8 cellular contexts compared by ENCODE assay signal in the genomic region with DNA sequence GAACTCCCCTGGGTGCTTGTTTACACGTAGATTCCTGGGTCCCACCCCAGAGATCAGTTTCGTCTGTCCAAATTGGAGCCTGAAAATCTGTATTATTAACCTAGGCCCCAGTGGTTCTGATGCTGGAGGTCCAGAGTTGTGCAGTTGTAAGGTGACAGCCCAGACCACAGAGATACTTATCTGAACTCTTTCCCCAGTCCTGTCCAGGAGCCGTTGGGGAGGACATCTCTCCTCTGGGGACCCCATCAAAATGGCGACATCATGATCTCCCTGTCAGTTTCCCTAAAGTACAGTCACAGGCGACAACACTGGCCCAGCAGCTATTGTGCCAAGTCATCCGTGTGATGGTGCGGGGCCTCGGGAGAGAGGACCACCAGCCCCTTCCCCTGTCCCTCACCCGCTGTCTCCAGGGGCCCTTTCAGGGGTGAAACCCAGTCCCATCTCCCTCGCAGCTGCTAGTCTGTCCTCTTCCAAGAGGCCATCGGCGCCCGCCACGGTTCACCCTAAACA. TPM values are rescaled to one million over a fixed set of nuclear protein-coding genes. Genes with fewer than 3 reads are reported as not detected.
A peak's percentile ranks its signal among the peaks of the same experiment; 100 is the strongest.
DNase-seq lines count a peak whose midpoint lies in the region; ATAC-seq and TF ChIP-seq lines count a peak whose summit lies in the region.

No MANE protein-coding gene starts in this region.

- H3K9me3 Mint-ChIP-seq in progenitor cell of endocrine pancreas (ENCODE audit: low read depth) = no peaks in the 10 kb centered on the region

- peak overlapping the region; percentile 78 for H3K4me3 Mint-ChIP-seq in progenitor cell of endocrine pancreas (ENCODE audit: low read depth)

- H3K9me3 ChIP-seq in Peyer's patch = no peaks in the 10 kb centered on the region

- H3K27me3 ChIP-seq in Peyer's patch = no peaks in the 10 kb centered on the region

- peaks cover 57% of the 10 kb centered on the region for H3K27me3 Mint-ChIP-seq in progenitor cell of endocrine pancreas

- H3K27ac Mint-ChIP-seq in progenitor cell of endocrine pancreas = peak overlapping the region; percentile 68

- in situ Hi-C loops in G401 (cut with HindIII; ENCODE audit: low sequenced_read_pairs) = no loop called here

- H3K27ac ChIP-seq in Peyer's patch = peak overlapping the region; percentile 85 to 95 (median 89)

- ATAC-seq in GM18511 (IDR thresholded peaks at IDR 0.05; ENCODE audit: unreplicated experiment) = no peak

- DNase-seq in G401 (ENCODE audit: low spot score) (peak; percentile 46), Peyer's patch (no peak), epithelial cell of proximal tubule (ENCODE audit: low read depth) (no peak), progenitor cell of endocrine pancreas (ENCODE audit: low spot score, unreplicated experiment) (no peak), NCI-H146 (lab: John Stamatoyannopoulos, UW) (no peak), HuH-7 (ENCODE audit: low spot score) (no peak)
- DNase-seq in stimulated activated CD4-positive, alpha-beta T cell treated with anti-CD3 and anti-CD28 coated beads, Interleukin-4, amount 100 ng/mL, for 4 hours = no peak

- TF ChIP-seq CTCF in Peyer's patch (IDR thresholded peaks at IDR 0.05) (no peak), epithelial cell of proximal tubule (conservative IDR thresholded peaks at IDR 0.05; ENCODE audit: low read depth, low read length) (no peak), progenitor cell of endocrine pancreas (IDR thresholded peaks at IDR 0.05; ENCODE audit: unreplicated experiment) (no peak)

- peaks cover 0 to 5% (median 0%) of the 10 kb centered on the region in 3 donors for H3K36me3 ChIP-seq in Peyer's patch

- peaks cover 5 to 31% (median 17%) of the 10 kb centered on the region in 4 donors for H3K4me1 ChIP-seq in Peyer's patch

- H3K4me3 ChIP-seq in Peyer's patch = peak overlapping the region; percentile 88 to 100 (median 98)
- H3K4me3 ChIP-seq in epithelial cell of proximal tubule (ENCODE audit: low read depth, low read length) = peak overlapping the region; percentile 93

- no peaks in the 10 kb centered on the region for H3K36me3 Mint-ChIP-seq in progenitor cell of endocrine pancreas (ENCODE audit: insufficient read depth)

- peaks cover 12% of the 10 kb centered on the region for H3K4me1 Mint-ChIP-seq in progenitor cell of endocrine pancreas (ENCODE audit: low read depth)

- no peak for TF ChIP-seq POLR2A in Peyer's patch (IDR thresholded peaks at IDR 0.05)

RNA-seq across cellular contexts. Expression of a gene that starts 0.7 kb away (rescaled TPM):
- total RNA-seq in G401 (2014; rRNA removed; shearing (Covaris generic)) = 52.5 and 60.2 TPM in 2 replicates
- total RNA-seq in Peyer's patch (100 to 1,000 TPM in 3 of 4 donors, 10 to 100 TPM in 1; 84.2 to 236 (median 196) TPM), epithelial cell of proximal tubule (122 and 184 TPM in 2 replicates), progenitor cell of endocrine pancreas (17.8 and 19.4 TPM in 2 replicates)

RNA-seq across cellular contexts. Expression of a gene that starts 29.3 kb away (rescaled TPM):
- total RNA-seq in G401 (2014; rRNA removed; shearing (Covaris generic)) = not detected in 2 replicates
- total RNA-seq in Peyer's patch (1 to 10 TPM in 1 of 4 donors, not detected in 3; 3.2 TPM), epithelial cell of proximal tubule (not detected in 2 replicates), progenitor cell of endocrine pancreas (0.57 and 0.87 TPM in 2 replicates)

RNA-seq across cellular contexts. Expression of a gene that starts 47.6 kb away (rescaled TPM):
- not detected in 2 replicates for total RNA-seq in G401 (2014; rRNA removed; shearing (Covaris generic))
- not detected for total RNA-seq in Peyer's patch
- total RNA-seq in epithelial cell of proximal tubule = not detected in 2 replicates
- not detected in 2 replicates for total RNA-seq in progenitor cell of endocrine pancreas
